Comparison of ENCODE assay signal across 15 cellular contexts in the genomic region with DNA sequence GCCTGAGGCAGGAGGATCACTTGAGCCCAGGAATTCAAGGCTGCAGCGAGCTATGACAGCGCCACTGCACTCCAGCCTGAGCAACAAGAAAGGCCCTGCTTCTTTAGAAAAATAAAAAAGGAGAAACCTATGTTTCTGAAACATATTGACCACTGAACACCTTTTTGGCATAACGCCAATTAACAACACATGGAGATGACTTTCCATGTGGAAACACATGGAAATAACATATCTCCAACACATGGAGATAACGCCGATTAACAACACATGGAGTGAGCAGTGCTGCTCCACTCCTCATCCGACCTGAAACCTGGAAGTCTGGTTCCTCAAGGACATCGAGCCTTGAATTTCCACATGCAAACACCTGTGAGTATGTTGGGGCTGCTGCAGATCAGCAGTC.
"Had no signal": no experiment of that assay in that cellular context is flagged by ENCODE, and none has a peak within 500 bp of the region (broad histone marks: within the 10 kb centered on the region; RNA-seq: fewer than 3 reads in every experiment).

No MANE protein-coding gene starts in this region.

- H3K36me3 ChIP-seq: tibial nerve had no signal

- DNase-seq: activated B cell treated with CpG ODN at 0.5 μM for 24 hours; activated CD4-positive, alpha-beta memory T cell treated with anti-CD3 and anti-CD28 coated beads for 36 hours; activated CD4-positive, alpha-beta T cell treated with anti-CD3 and anti-CD28 coated beads for 4 hours; activated naive CD8-positive, alpha-beta T cell treated with anti-CD3 and anti-CD28 coated beads for 36 hours; activated T-cell treated with anti-CD3 and anti-CD28 coated beads for 4 hours; amniotic stem cell; body of pancreas; caudate nucleus; effector memory CD8-positive, alpha-beta T cell; naive thymus-derived CD8-positive, alpha-beta T cell; stimulated activated CD8-positive, alpha-beta memory T cell treated with anti-CD3 and anti-CD28 coated beads, Interleukin-4, amount 100 ng/mL, for 48 hours; stimulated activated naive CD4-positive, alpha-beta T cell treated with Interleukin-2 at 50 U/mL for 16 hours; substantia nigra had no signal

- H3K9me3 Mint-ChIP-seq: activated B cell treated with CpG ODN at 0.5 μM for 24 hours; activated CD4-positive, alpha-beta memory T cell treated with anti-CD3 and anti-CD28 coated beads for 36 hours; activated naive CD8-positive, alpha-beta T cell treated with anti-CD3 and anti-CD28 coated beads for 36 hours; effector memory CD8-positive, alpha-beta T cell; memory B cell; naive thymus-derived CD8-positive, alpha-beta T cell had no signal

- H3K4me1 ChIP-seq: tibial nerve had no signal

- H3K27ac ChIP-seq: body of pancreas, tibial nerve had no signal

- H3K4me3 Mint-ChIP-seq: activated B cell treated with CpG ODN at 0.5 μM for 24 hours; activated CD4-positive, alpha-beta memory T cell treated with anti-CD3 and anti-CD28 coated beads for 36 hours; activated naive CD8-positive, alpha-beta T cell treated with anti-CD3 and anti-CD28 coated beads for 36 hours; effector memory CD8-positive, alpha-beta T cell; memory B cell; naive thymus-derived CD8-positive, alpha-beta T cell had no signal

- H3K4me1 Mint-ChIP-seq: activated B cell treated with CpG ODN at 0.5 μM for 24 hours; activated naive CD8-positive, alpha-beta T cell treated with anti-CD3 and anti-CD28 coated beads for 36 hours; memory B cell had no signal

- ATAC-seq: body of pancreas; effector memory CD8-positive, alpha-beta T cell; naive thymus-derived CD8-positive, alpha-beta T cell had no signal

- H3K9me3 ChIP-seq: body of pancreas, tibial nerve had no signal

- H3K36me3 Mint-ChIP-seq: activated CD4-positive, alpha-beta memory T cell treated with anti-CD3 and anti-CD28 coated beads for 36 hours; activated naive CD8-positive, alpha-beta T cell treated with anti-CD3 and anti-CD28 coated beads for 36 hours; memory B cell; naive thymus-derived CD8-positive, alpha-beta T cell had no signal

- H3K27me3 ChIP-seq: body of pancreas, tibial nerve had no signal

- H3K4me3 ChIP-seq: body of pancreas, tibial nerve had no signal

- H3K27ac Mint-ChIP-seq: activated B cell treated with CpG ODN at 0.5 μM for 24 hours; activated CD4-positive, alpha-beta memory T cell treated with anti-CD3 and anti-CD28 coated beads for 36 hours; activated naive CD8-positive, alpha-beta T cell treated with anti-CD3 and anti-CD28 coated beads for 36 hours; effector memory CD8-positive, alpha-beta T cell; memory B cell; naive thymus-derived CD8-positive, alpha-beta T cell had no signal

- H3K27me3 Mint-ChIP-seq: activated CD4-positive, alpha-beta memory T cell treated with anti-CD3 and anti-CD28 coated beads for 36 hours had no signal
